1 cellular context compared by ENCODE assay signal in the genomic region with DNA sequence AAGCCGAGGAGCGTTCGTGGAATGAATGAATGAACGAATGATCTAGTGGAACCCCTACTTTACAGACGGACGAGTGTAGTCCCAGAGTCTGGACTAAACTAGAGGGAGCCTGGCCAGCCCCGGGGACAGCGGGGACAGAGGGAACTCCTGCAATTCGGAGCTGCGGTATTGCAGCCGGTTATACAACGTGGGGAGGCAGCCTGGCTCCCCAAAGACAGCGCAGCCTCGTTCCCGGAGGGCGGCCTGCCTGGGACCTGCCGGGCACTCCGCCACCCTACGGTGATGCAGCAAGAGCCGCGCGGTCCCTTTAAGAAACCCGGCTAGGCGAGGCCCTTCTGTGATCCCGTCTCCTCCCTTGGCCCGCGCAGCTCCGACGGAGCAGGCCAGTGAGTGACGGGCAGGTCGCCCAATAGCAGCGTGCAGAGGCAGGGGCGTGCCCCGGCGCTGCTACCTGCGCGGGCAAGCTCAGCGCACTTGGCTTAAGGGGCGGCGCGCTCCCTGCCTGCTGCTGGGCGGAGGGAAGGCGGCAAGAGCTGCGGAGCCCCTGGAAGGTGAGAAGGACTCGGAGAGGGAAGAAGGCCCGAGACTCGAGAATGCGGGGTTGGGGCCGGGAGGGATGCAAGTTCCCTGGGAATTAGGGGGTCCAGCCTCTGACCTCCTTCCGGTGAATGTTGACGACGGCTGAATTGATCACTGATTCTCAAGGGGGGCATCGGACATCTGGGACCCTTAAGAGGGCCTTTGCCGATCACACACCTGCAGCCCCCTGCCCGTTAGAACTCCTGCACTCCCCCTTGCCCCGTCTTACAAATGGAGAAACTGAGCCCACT.
A peak's percentile ranks its signal among the peaks of the same experiment; 100 is the strongest.
TF ChIP-seq lines count a peak whose summit lies in the region.

A gene with protein sequence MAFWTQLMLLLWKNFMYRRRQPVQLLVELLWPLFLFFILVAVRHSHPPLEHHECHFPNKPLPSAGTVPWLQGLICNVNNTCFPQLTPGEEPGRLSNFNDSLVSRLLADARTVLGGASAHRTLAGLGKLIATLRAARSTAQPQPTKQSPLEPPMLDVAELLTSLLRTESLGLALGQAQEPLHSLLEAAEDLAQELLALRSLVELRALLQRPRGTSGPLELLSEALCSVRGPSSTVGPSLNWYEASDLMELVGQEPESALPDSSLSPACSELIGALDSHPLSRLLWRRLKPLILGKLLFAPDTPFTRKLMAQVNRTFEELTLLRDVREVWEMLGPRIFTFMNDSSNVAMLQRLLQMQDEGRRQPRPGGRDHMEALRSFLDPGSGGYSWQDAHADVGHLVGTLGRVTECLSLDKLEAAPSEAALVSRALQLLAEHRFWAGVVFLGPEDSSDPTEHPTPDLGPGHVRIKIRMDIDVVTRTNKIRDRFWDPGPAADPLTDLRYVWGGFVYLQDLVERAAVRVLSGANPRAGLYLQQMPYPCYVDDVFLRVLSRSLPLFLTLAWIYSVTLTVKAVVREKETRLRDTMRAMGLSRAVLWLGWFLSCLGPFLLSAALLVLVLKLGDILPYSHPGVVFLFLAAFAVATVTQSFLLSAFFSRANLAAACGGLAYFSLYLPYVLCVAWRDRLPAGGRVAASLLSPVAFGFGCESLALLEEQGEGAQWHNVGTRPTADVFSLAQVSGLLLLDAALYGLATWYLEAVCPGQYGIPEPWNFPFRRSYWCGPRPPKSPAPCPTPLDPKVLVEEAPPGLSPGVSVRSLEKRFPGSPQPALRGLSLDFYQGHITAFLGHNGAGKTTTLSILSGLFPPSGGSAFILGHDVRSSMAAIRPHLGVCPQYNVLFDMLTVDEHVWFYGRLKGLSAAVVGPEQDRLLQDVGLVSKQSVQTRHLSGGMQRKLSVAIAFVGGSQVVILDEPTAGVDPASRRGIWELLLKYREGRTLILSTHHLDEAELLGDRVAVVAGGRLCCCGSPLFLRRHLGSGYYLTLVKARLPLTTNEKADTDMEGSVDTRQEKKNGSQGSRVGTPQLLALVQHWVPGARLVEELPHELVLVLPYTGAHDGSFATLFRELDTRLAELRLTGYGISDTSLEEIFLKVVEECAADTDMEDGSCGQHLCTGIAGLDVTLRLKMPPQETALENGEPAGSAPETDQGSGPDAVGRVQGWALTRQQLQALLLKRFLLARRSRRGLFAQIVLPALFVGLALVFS (N-terminal part only) (plus strand): TSS at position 462 of the 830 bp plus-strand sequence. CDS start 1,255 bp downstream, outside the sequence.

TF ChIP-seq in HepG2, 621 proteins besides CTCF, POLR2A, EP300 and RAD21 (continued from another document and continues in another):
- TF ChIP-seq, protein P1, sequence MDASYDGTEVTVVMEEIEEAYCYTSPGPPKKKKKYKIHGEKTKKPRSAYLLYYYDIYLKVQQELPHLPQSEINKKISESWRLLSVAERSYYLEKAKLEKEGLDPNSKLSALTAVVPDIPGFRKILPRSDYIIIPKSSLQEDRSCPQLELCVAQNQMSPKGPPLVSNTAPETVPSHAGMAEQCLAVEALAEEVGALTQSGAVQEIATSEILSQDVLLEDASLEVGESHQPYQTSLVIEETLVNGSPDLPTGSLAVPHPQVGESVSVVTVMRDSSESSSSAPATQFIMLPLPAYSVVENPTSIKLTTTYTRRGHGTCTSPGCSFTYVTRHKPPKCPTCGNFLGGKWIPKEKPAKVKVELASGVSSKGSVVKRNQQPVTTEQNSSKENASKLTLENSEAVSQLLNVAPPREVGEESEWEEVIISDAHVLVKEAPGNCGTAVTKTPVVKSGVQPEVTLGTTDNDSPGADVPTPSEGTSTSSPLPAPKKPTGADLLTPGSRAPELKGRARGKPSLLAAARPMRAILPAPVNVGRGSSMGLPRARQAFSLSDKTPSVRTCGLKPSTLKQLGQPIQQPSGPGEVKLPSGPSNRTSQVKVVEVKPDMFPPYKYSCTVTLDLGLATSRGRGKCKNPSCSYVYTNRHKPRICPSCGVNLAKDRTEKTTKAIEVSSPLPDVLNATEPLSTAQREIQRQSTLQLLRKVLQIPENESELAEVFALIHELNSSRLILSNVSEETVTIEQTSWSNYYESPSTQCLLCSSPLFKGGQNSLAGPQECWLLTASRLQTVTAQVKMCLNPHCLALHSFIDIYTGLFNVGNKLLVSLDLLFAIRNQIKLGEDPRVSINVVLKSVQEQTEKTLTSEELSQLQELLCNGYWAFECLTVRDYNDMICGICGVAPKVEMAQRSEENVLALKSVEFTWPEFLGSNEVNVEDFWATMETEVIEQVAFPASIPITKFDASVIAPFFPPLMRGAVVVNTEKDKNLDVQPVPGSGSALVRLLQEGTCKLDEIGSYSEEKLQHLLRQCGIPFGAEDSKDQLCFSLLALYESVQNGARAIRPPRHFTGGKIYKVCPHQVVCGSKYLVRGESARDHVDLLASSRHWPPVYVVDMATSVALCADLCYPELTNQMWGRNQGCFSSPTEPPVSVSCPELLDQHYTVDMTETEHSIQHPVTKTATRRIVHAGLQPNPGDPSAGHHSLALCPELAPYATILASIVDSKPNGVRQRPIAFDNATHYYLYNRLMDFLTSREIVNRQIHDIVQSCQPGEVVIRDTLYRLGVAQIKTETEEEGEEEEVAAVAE (CRISPR knock-in tag; IDR thresholded peaks at IDR 0.05; ENCODE audit: borderline replicate concordance), result peak; percentile 68; the same call in 1 of the 2 replicates
- TF ChIP-seq, protein P2, sequence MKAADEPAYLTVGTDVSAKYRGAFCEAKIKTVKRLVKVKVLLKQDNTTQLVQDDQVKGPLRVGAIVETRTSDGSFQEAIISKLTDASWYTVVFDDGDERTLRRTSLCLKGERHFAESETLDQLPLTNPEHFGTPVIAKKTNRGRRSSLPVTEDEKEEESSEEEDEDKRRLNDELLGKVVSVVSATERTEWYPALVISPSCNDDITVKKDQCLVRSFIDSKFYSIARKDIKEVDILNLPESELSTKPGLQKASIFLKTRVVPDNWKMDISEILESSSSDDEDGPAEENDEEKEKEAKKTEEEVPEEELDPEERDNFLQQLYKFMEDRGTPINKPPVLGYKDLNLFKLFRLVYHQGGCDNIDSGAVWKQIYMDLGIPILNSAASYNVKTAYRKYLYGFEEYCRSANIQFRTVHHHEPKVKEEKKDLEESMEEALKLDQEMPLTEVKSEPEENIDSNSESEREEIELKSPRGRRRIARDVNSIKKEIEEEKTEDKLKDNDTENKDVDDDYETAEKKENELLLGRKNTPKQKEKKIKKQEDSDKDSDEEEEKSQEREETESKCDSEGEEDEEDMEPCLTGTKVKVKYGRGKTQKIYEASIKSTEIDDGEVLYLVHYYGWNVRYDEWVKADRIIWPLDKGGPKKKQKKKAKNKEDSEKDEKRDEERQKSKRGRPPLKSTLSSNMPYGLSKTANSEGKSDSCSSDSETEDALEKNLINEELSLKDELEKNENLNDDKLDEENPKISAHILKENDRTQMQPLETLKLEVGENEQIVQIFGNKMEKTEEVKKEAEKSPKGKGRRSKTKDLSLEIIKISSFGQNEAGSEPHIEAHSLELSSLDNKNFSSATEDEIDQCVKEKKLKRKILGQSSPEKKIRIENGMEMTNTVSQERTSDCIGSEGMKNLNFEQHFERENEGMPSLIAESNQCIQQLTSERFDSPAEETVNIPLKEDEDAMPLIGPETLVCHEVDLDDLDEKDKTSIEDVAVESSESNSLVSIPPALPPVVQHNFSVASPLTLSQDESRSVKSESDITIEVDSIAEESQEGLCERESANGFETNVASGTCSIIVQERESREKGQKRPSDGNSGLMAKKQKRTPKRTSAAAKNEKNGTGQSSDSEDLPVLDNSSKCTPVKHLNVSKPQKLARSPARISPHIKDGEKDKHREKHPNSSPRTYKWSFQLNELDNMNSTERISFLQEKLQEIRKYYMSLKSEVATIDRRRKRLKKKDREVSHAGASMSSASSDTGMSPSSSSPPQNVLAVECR (CRISPR knock-in tag; IDR thresholded peaks at IDR 0.05; ENCODE audit: borderline replicate concordance), result peak; percentile 82; the same call in 1 of the 2 replicates
- 0 out of 2 replicates have a peak, but pooled peaks have one; percentile 28 for TF ChIP-seq CBFB (CRISPR knock-in tag; IDR thresholded peaks at IDR 0.05)
- peak; percentile 51; the same call in 1 of the 2 replicates for TF ChIP-seq SP5 (CRISPR knock-in tag; IDR thresholded peaks at IDR 0.05; ENCODE audit: borderline replicate concordance, low read depth)
- TF ChIP-seq ZNF547 (CRISPR knock-in tag; IDR thresholded peaks at IDR 0.05), result peak; percentile 53; the same call in 1 of the 2 replicates
- TF ChIP-seq, protein P3, sequence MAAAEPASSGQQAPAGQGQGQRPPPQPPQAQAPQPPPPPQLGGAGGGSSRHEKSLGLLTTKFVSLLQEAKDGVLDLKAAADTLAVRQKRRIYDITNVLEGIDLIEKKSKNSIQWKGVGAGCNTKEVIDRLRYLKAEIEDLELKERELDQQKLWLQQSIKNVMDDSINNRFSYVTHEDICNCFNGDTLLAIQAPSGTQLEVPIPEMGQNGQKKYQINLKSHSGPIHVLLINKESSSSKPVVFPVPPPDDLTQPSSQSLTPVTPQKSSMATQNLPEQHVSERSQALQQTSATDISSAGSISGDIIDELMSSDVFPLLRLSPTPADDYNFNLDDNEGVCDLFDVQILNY (CRISPR knock-in tag; conservative IDR thresholded peaks at IDR 0.05), result peak; percentile 65
- TF ChIP-seq, protein P4, sequence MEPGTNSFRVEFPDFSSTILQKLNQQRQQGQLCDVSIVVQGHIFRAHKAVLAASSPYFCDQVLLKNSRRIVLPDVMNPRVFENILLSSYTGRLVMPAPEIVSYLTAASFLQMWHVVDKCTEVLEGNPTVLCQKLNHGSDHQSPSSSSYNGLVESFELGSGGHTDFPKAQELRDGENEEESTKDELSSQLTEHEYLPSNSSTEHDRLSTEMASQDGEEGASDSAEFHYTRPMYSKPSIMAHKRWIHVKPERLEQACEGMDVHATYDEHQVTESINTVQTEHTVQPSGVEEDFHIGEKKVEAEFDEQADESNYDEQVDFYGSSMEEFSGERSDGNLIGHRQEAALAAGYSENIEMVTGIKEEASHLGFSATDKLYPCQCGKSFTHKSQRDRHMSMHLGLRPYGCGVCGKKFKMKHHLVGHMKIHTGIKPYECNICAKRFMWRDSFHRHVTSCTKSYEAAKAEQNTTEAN (CRISPR knock-in tag; conservative IDR thresholded peaks at IDR 0.05), result no peak
- TF ChIP-seq ZNF235 (CRISPR knock-in tag; IDR thresholded peaks at IDR 0.05; ENCODE audit: borderline replicate concordance), result 0 out of 2 replicates have a peak, but pooled peaks have one; percentile 45
- no peak for TF ChIP-seq ZNF550 (CRISPR knock-in tag; IDR thresholded peaks at IDR 0.05; ENCODE audit: borderline replicate concordance)
- 0 out of 2 replicates have a peak, but pooled peaks have one; percentile 38 for TF ChIP-seq ZSCAN31 (CRISPR knock-in tag; IDR thresholded peaks at IDR 0.05; ENCODE audit: low read depth)
- peak; percentile 59; the same call in 1 of the 2 replicates for TF ChIP-seq MEF2D (CRISPR knock-in tag; IDR thresholded peaks at IDR 0.05)
- peak; percentile 59; the same call in 1 of the 2 replicates for TF ChIP-seq RXRA (CRISPR knock-in tag; IDR thresholded peaks at IDR 0.05)
- TF ChIP-seq ZNF234 (CRISPR knock-in tag; conservative IDR thresholded peaks at IDR 0.05), result no peak
- peak; percentile 95 for TF ChIP-seq SAP130 (CRISPR knock-in tag; IDR thresholded peaks at IDR 0.05; ENCODE audit: low read depth)
- TF ChIP-seq, protein P5, sequence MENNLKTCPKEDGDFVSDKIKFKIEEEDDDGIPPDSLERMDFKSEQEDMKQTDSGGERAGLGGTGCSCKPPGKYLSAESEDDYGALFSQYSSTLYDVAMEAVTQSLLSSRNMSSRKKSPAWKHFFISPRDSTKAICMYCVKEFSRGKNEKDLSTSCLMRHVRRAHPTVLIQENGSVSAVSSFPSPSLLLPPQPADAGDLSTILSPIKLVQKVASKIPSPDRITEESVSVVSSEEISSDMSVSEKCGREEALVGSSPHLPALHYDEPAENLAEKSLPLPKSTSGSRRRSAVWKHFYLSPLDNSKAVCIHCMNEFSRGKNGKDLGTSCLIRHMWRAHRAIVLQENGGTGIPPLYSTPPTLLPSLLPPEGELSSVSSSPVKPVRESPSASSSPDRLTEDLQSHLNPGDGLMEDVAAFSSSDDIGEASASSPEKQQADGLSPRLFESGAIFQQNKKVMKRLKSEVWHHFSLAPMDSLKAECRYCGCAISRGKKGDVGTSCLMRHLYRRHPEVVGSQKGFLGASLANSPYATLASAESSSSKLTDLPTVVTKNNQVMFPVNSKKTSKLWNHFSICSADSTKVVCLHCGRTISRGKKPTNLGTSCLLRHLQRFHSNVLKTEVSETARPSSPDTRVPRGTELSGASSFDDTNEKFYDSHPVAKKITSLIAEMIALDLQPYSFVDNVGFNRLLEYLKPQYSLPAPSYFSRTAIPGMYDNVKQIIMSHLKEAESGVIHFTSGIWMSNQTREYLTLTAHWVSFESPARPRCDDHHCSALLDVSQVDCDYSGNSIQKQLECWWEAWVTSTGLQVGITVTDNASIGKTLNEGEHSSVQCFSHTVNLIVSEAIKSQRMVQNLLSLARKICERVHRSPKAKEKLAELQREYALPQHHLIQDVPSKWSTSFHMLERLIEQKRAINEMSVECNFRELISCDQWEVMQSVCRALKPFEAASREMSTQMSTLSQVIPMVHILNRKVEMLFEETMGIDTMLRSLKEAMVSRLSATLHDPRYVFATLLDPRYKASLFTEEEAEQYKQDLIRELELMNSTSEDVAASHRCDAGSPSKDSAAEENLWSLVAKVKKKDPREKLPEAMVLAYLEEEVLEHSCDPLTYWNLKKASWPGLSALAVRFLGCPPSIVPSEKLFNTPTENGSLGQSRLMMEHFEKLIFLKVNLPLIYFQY (CRISPR knock-in tag; IDR thresholded peaks at IDR 0.05; ENCODE audit: borderline replicate concordance), result peak; percentile 42; the same call in 1 of the 2 replicates
- TF ChIP-seq PCBP1 (IDR thresholded peaks at IDR 0.05; ENCODE audit: borderline replicate concordance, low read depth, low read length), result 0 out of 2 replicates have a peak, but pooled peaks have one; percentile 68
- TF ChIP-seq, protein P6, sequence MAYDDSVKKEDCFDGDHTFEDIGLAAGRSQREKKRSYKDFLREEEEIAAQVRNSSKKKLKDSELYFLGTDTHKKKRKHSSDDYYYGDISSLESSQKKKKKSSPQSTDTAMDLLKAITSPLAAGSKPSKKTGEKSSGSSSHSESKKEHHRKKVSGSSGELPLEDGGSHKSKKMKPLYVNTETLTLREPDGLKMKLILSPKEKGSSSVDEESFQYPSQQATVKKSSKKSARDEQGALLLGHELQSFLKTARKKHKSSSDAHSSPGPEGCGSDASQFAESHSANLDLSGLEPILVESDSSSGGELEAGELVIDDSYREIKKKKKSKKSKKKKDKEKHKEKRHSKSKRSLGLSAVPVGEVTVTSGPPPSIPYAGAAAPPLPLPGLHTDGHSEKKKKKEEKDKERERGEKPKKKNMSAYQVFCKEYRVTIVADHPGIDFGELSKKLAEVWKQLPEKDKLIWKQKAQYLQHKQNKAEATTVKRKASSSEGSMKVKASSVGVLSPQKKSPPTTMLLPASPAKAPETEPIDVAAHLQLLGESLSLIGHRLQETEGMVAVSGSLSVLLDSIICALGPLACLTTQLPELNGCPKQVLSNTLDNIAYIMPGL (CRISPR knock-in tag; IDR thresholded peaks at IDR 0.05; ENCODE audit: borderline replicate concordance in 1 of 2, low read depth in 1 of 2), result 0 out of 4 replicates have a peak, but pooled peaks of 1 of the 2 experiments have one; percentile 68
- TF ChIP-seq ZSCAN9 (CRISPR knock-in tag; IDR thresholded peaks at IDR 0.05; ENCODE audit: borderline replicate concordance), result peak; percentile 35; the same call in 1 of the 2 replicates
- TF ChIP-seq DNMT3B (CRISPR knock-in tag; conservative IDR thresholded peaks at IDR 0.05), result no peak
- TF ChIP-seq, protein P7, sequence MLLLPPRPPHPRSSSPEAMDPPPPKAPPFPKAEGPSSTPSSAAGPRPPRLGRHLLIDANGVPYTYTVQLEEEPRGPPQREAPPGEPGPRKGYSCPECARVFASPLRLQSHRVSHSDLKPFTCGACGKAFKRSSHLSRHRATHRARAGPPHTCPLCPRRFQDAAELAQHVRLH (CRISPR knock-in tag; IDR thresholded peaks at IDR 0.05; ENCODE audit: borderline replicate concordance, low read depth), result 0 out of 2 replicates have a peak, but pooled peaks have one; percentile 36
- TF ChIP-seq, protein P8, sequence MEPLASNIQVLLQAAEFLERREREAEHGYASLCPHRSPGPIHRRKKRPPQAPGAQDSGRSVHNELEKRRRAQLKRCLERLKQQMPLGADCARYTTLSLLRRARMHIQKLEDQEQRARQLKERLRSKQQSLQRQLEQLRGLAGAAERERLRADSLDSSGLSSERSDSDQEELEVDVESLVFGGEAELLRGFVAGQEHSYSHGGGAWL (CRISPR knock-in tag; IDR thresholded peaks at IDR 0.05), result peak; percentile 23; the same call in 1 of the 2 replicates
- 0 out of 2 replicates have a peak, but pooled peaks have one; percentile 70 for TF ChIP-seq FOXC1 (CRISPR knock-in tag; IDR thresholded peaks at IDR 0.05; ENCODE audit: borderline replicate concordance)
- TF ChIP-seq ZSCAN22 (CRISPR knock-in tag; IDR thresholded peaks at IDR 0.05), result no peak
